9 cellular contexts compared by ENCODE assay signal in the genomic region with DNA sequence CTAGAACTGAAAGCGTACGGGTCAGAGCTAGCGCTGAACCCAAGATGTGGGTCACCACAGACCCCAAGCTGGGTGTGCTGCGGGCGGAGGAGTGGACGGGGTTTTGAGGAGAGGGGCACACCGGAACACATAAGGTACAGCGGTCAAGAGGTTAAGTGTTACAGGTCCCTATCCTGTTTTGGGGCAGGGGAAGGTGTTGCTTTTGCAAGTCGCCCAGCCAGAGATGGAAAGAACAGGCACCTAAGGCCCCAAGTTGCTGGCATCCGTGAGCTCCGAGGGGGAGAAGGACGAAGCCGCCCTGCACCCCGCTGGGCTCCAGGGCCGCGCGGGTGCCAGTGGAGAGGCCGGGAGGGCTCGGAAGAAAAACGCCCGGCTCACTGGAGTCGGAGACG. TPM values are rescaled to one million over a fixed set of nuclear protein-coding genes. Genes with fewer than 3 reads are reported as not detected.
DNase-seq lines count a peak whose midpoint lies in the region; ATAC-seq and TF ChIP-seq lines count a peak whose summit lies in the region.
"Had no signal": no experiment of that assay in that cellular context is flagged by ENCODE, and none has a peak within 500 bp of the region (broad histone marks: within the 10 kb centered on the region; RNA-seq: fewer than 3 reads in every experiment).

No MANE protein-coding gene starts in this region.

- H3K4me3 Mint-ChIP-seq in H9 (no peak overlapping the region), progenitor cell of endocrine pancreas (ENCODE audit: low read depth) (no peak overlapping the region)
- peak overlapping the region; percentile 39 for H3K4me3 Mint-ChIP-seq in activated naive CD8-positive, alpha-beta T cell treated with anti-CD3 and anti-CD28 coated beads, Interleukin-2, amount 50 U/mL, for 24 hours

- peak overlapping the region; percentile 33 for H3K4me2 ChIP-seq in H9 (ENCODE audit: insufficient read depth, insufficient read length, low read length)

- no CpG with 5 or more reads among the region's 23 CpGs for WGBS in H9 (ENCODE audit: extremely low coverage, insufficient read length, low lambda C conversion rate)

- H2AK5ac ChIP-seq in H9 (ENCODE audit: insufficient read length, low read length), result no peak overlapping the region

- H3K27me3 Mint-ChIP-seq in H9 (ENCODE audit: low read depth) (0 out of 2 replicates have a peak, but pooled peaks cover 2% of the 10 kb centered on the region), progenitor cell of endocrine pancreas (peaks cover 33% of the 10 kb centered on the region)
- H3K27me3 Mint-ChIP-seq in activated naive CD8-positive, alpha-beta T cell treated with anti-CD3 and anti-CD28 coated beads, Interleukin-2, amount 50 U/mL, for 24 hours, result peaks cover 37% of the 10 kb centered on the region

- H3K9me3 Mint-ChIP-seq in H9, result no peaks in the 10 kb centered on the region
- no peaks in the 10 kb centered on the region for H3K9me3 Mint-ChIP-seq in activated naive CD8-positive, alpha-beta T cell treated with anti-CD3 and anti-CD28 coated beads, Interleukin-2, amount 50 U/mL, for 24 hours
- no peaks in the 10 kb centered on the region for H3K9me3 Mint-ChIP-seq in progenitor cell of endocrine pancreas (ENCODE audit: low read depth)

- H3K36me3 ChIP-seq in skeletal muscle tissue (ENCODE audit: control insufficient read depth in 3 of 3, insufficient read depth in 3 of 3, low read length in 3 of 3), result no peaks in the 10 kb centered on the region
- H3K36me3 ChIP-seq in SJCRH30, result no peaks in the 10 kb centered on the region

- H3K9ac ChIP-seq in H9 (ENCODE audit: extremely low read depth, insufficient read length, low read length) (no peak overlapping the region), skeletal muscle tissue (ENCODE audit: low read depth in 1 of 3, low read length in 3 of 3) (peak overlapping the region; percentile 33 to 73 (median 47))

- H2BK5ac ChIP-seq in H9 (ENCODE audit: insufficient read length, low read length), result no peak overlapping the region

- H3K79me1 ChIP-seq in H9 (ENCODE audit: insufficient read depth, low read depth, low read length, poor library complexity, severe bottlenecking), result no peaks in the 10 kb centered on the region

- H3K27ac ChIP-seq in H9 (ENCODE audit: insufficient read length, low read depth, low read length) (no peak overlapping the region), skeletal muscle tissue (ENCODE audit: low read depth, low read length) (no peak overlapping the region), SJCRH30 (no peak overlapping the region)

- no peaks in the 10 kb centered on the region for H3K9me3 ChIP-seq in H9 (ENCODE audit: control insufficient read depth, low read depth, low read length)
- H3K9me3 ChIP-seq in skeletal muscle tissue (ENCODE audit: control insufficient read depth in 3 of 3, low read length in 3 of 3), result no peaks in the 10 kb centered on the region
- H3K9me3 ChIP-seq in SJCRH30 (replicated peaks), result no peaks in the 10 kb centered on the region

- H3T11ph ChIP-seq in H9 (ENCODE audit: low read length), result no peak overlapping the region

- H3K4me3 ChIP-seq in iPS-11a (ENCODE audit: low read depth, low read length), result peak overlapping the region; percentile 56
- peak overlapping the region; percentile 63 to 79 (median 74) for H3K4me3 ChIP-seq in skeletal muscle tissue (ENCODE audit: low read length in 3 of 3)
- H3K4me3 ChIP-seq in SJCRH30, result no peak overlapping the region

- no peak overlapping the region for H2BK15ac ChIP-seq in H9 (ENCODE audit: low read depth, low read length)

- DNase-seq in H9, result peak; percentile 38
- no peak for DNase-seq in activated naive CD8-positive, alpha-beta T cell treated with anti-CD3 and anti-CD28 coated beads, Interleukin-2, amount 50 U/mL, for 24 hours
- no peak for DNase-seq in progenitor cell of endocrine pancreas (ENCODE audit: low spot score, unreplicated experiment)
- DNase-seq in DMS79 (lab: John Stamatoyannopoulos, UW), result no peak
- no peak for DNase-seq in SJCRH30
- DNase-seq: NCI-H446 treated with DMSO at 0.1 percent for 48 hours had no signal

- no peak overlapping the region for H2BK20ac ChIP-seq in H9 (ENCODE audit: low read depth, low read length, poor library complexity, severe bottlenecking)

- no peaks in the 10 kb centered on the region for H4K20me1 ChIP-seq in H9 (ENCODE audit: control insufficient read depth, insufficient read depth, insufficient read length)

- 0 out of 2 replicates have a peak overlapping the region, but pooled peaks have one; percentile 10 for H3K14ac ChIP-seq in H9 (ENCODE audit: insufficient read depth, low read length)

- no peaks in the 10 kb centered on the region; the same call in 1 of the 2 replicates for H3K79me2 ChIP-seq in H9 (ENCODE audit: insufficient read depth, low read length)

- TF ChIP-seq CTCF in H9 (conservative IDR thresholded peaks at IDR 0.05), result no peak
- TF ChIP-seq CTCF in progenitor cell of endocrine pancreas (IDR thresholded peaks at IDR 0.05; ENCODE audit: unreplicated experiment), result no peak

- no peak overlapping the region for H3K4ac ChIP-seq in H9 (ENCODE audit: low read depth, low read length)

- no peaks in the 10 kb centered on the region; the same call in 1 of the 2 replicates for H3K27me3 ChIP-seq in H9 (ENCODE audit: insufficient read depth, low read length)
- H3K27me3 ChIP-seq in skeletal muscle tissue (ENCODE audit: control insufficient read depth in 3 of 3, insufficient read depth in 3 of 3, low read length in 3 of 3), result peaks cover 7 to 31% (median 24%) of the 10 kb centered on the region in 3 donors
- H3K27me3 ChIP-seq in SJCRH30, result no peaks in the 10 kb centered on the region

- H3K56ac ChIP-seq in H9 (ENCODE audit: insufficient read length, low read depth, low read length), result no peak overlapping the region

- no peak overlapping the region for H2BK120ac ChIP-seq in H9 (ENCODE audit: low read depth, low read length, poor library complexity, severe bottlenecking)

- no peak overlapping the region for H4K8ac ChIP-seq in H9 (replicated peaks; ENCODE audit: insufficient read length, low read depth, low read length)

- H3K36me3 Mint-ChIP-seq in H9 (ENCODE audit: insufficient read depth in 1 of 3, low read depth in 3 of 3), result no peaks in the 10 kb centered on the region; a peak in 1 of 7 replicates
- H3K36me3 Mint-ChIP-seq in activated naive CD8-positive, alpha-beta T cell treated with anti-CD3 and anti-CD28 coated beads, Interleukin-2, amount 50 U/mL, for 24 hours (ENCODE audit: low read depth), result no peaks in the 10 kb centered on the region
- peaks cover 2% of the 10 kb centered on the region for H3K36me3 Mint-ChIP-seq in progenitor cell of endocrine pancreas (ENCODE audit: insufficient read depth)

- peaks cover 2% of the 10 kb centered on the region; the same call in 1 of the 2 replicates for H3K4me1 ChIP-seq in H9 (ENCODE audit: insufficient read depth, low read length)
- H3K4me1 ChIP-seq in skeletal muscle tissue (ENCODE audit: control insufficient read depth in 3 of 3, insufficient read depth in 3 of 3, low read length in 3 of 3), result peaks cover 5 to 15% (median 11%) of the 10 kb centered on the region in 3 donors
- H3K4me1 ChIP-seq in SJCRH30, result no peaks in the 10 kb centered on the region

- ATAC-seq in activated naive CD8-positive, alpha-beta T cell treated with anti-CD3 and anti-CD28 coated beads, Interleukin-2, amount 50 U/mL, for 24 hours, result no peak

- H2BK12ac ChIP-seq in H9 (ENCODE audit: insufficient read length, low read depth, low read length), result no peak overlapping the region

- peaks cover 16% of the 10 kb centered on the region for H3K23me2 ChIP-seq in H9 (ENCODE audit: insufficient read length, low read depth, low read length, poor library complexity, severe bottlenecking)

- H3K23ac ChIP-seq in H9 (ENCODE audit: insufficient read length, low read depth, low read length), result no peak overlapping the region

- H4K5ac ChIP-seq in H9 (ENCODE audit: insufficient read length, low read depth, low read length), result no peak overlapping the region

- peaks cover 2 to 13% of the 10 kb centered on the region in 2 experiments; a peak in 3 of 4 replicates for H3K4me1 Mint-ChIP-seq in H9
- H3K4me1 Mint-ChIP-seq in activated naive CD8-positive, alpha-beta T cell treated with anti-CD3 and anti-CD28 coated beads, Interleukin-2, amount 50 U/mL, for 24 hours, result peaks cover 12% of the 10 kb centered on the region
- H3K4me1 Mint-ChIP-seq in progenitor cell of endocrine pancreas (ENCODE audit: low read depth), result peaks cover 5% of the 10 kb centered on the region

- H3K27ac Mint-ChIP-seq in H9, result no peak overlapping the region
- H3K27ac Mint-ChIP-seq in activated naive CD8-positive, alpha-beta T cell treated with anti-CD3 and anti-CD28 coated beads, Interleukin-2, amount 50 U/mL, for 24 hours, result no peak overlapping the region
- H3K27ac Mint-ChIP-seq in progenitor cell of endocrine pancreas, result no peak overlapping the region

- no peak overlapping the region for H2AFZ ChIP-seq in H9 (ENCODE audit: low read length)

- no peak overlapping the region for H4K91ac ChIP-seq in H9 (ENCODE audit: insufficient read length, low read depth, low read length)

- H3K18ac ChIP-seq in H9 (ENCODE audit: insufficient read length, low read depth, low read length), result no peak overlapping the region

RNA-seq across cellular contexts. Expression of gene GNA14, which starts 0.9 kb away (rescaled TPM):
- total RNA-seq in H9 (2021) (0.37 and 0.48 TPM in 2 replicates), skeletal muscle tissue (3.7 TPM), progenitor cell of endocrine pancreas (0.14 and 0.31 TPM in 2 replicates)
- not detected in 2 replicates for total RNA-seq in SJCRH30 (2014; rRNA removed; shearing (Covaris generic))
- total RNA-seq: mononuclear cell had no signal
